1 cellular context compared by ENCODE assay signal in the genomic region with DNA sequence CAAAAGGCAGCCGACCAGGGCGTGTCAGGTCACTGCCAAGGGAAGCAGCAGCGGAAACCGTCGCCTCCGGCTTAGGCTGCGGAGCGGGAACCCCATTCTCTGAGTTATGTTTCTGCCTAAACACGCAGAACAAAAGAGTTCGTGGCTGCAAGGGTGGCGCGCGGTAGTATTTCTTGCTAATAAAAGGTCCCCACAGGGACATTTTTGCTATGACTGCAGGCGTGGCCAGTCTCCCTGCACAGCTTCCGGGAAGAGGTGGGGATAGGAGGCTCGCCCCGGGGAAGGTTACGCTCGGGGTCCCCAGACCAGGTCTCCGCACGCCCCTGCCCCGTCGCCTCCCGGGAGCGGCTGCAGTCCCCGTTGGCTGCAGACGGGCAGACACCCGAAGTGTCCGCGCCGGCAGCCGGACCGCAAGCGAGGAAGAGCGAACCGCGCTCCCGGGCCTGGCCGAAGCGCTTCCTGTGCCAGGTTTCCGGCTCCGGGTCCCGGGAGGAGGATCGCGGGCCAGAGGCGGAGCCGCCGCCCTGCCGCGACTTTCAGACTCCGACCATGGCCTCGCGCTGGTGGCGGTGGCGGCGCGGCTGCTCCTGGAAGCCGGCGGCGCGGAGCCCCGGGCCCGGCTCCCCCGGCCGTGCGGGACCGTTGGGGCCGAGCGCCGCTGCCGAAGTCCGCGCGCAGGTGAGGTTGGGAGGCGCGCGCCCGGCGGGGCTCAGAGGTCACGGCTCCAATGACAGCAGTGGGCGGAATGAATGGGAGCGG.
TF ChIP-seq lines count a peak whose summit lies in the region.

A gene with protein sequence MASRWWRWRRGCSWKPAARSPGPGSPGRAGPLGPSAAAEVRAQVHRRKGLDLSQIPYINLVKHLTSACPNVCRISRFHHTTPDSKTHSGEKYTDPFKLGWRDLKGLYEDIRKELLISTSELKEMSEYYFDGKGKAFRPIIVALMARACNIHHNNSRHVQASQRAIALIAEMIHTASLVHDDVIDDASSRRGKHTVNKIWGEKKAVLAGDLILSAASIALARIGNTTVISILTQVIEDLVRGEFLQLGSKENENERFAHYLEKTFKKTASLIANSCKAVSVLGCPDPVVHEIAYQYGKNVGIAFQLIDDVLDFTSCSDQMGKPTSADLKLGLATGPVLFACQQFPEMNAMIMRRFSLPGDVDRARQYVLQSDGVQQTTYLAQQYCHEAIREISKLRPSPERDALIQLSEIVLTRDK (plus strand): TSS at position 539 of the 759 bp plus-strand sequence. CDS start 11 bp downstream, at position 550.

TF ChIP-seq in HepG2, 621 proteins besides CTCF, POLR2A, EP300 and RAD21 (continued from another document and continues in another):
- no peak for TF ChIP-seq ZNF629 (CRISPR knock-in tag; conservative IDR thresholded peaks at IDR 0.05)
- no peak for TF ChIP-seq PHF5A (CRISPR knock-in tag; IDR thresholded peaks at IDR 0.05; ENCODE audit: low read depth, unreplicated experiment)
- TF ChIP-seq, protein P1, sequence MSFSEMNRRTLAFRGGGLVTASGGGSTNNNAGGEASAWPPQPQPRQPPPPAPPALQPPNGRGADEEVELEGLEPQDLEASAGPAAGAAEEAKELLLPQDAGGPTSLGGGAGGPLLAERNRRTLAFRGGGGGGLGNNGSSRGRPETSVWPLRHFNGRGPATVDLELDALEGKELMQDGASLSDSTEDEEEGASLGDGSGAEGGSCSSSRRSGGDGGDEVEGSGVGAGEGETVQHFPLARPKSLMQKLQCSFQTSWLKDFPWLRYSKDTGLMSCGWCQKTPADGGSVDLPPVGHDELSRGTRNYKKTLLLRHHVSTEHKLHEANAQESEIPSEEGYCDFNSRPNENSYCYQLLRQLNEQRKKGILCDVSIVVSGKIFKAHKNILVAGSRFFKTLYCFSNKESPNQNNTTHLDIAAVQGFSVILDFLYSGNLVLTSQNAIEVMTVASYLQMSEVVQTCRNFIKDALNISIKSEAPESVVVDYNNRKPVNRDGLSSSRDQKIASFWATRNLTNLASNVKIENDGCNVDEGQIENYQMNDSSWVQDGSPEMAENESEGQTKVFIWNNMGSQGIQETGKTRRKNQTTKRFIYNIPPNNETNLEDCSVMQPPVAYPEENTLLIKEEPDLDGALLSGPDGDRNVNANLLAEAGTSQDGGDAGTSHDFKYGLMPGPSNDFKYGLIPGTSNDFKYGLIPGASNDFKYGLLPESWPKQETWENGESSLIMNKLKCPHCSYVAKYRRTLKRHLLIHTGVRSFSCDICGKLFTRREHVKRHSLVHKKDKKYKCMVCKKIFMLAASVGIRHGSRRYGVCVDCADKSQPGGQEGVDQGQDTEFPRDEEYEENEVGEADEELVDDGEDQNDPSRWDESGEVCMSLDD (CRISPR knock-in tag; IDR thresholded peaks at IDR 0.05; ENCODE audit: borderline replicate concordance), result no peak
- no peak for TF ChIP-seq CBX2 (IDR thresholded peaks at IDR 0.05; ENCODE audit: low read depth, low read length)
- TF ChIP-seq CBX2 (CRISPR knock-in tag; IDR thresholded peaks at IDR 0.05; ENCODE audit: low read depth), result no peak
- no peak for TF ChIP-seq BRCA1 (CRISPR knock-in tag; IDR thresholded peaks at IDR 0.05)
- TF ChIP-seq ZNF619 (CRISPR knock-in tag; IDR thresholded peaks at IDR 0.05), result no peak
- TF ChIP-seq, protein P2, sequence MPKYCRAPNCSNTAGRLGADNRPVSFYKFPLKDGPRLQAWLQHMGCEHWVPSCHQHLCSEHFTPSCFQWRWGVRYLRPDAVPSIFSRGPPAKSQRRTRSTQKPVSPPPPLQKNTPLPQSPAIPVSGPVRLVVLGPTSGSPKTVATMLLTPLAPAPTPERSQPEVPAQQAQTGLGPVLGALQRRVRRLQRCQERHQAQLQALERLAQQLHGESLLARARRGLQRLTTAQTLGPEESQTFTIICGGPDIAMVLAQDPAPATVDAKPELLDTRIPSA (CRISPR knock-in tag; IDR thresholded peaks at IDR 0.05; ENCODE audit: borderline replicate concordance), result no peak
- TF ChIP-seq ZNF777 (CRISPR knock-in tag; IDR thresholded peaks at IDR 0.05), result no peak
- no peak for TF ChIP-seq LCORL (IDR thresholded peaks at IDR 0.05)
- no peak for TF ChIP-seq LCORL (CRISPR knock-in tag; IDR thresholded peaks at IDR 0.05)
- peak; percentile 60; the same call in 1 of the 2 replicates for TF ChIP-seq ERF (CRISPR knock-in tag; IDR thresholded peaks at IDR 0.05)
- TF ChIP-seq BHLHE40 (IDR thresholded peaks at IDR 0.05; ENCODE audit: low read length), result peak; percentile 86
- TF ChIP-seq NR2F6 (IDR thresholded peaks at IDR 0.05), result peak; percentile 33; the same call in 1 of the 2 replicates
- TF ChIP-seq NR2F6 (CRISPR knock-in tag; IDR thresholded peaks at IDR 0.05), result peak; percentile 78; the same call in 1 of the 2 replicates
- TF ChIP-seq, protein P3, sequence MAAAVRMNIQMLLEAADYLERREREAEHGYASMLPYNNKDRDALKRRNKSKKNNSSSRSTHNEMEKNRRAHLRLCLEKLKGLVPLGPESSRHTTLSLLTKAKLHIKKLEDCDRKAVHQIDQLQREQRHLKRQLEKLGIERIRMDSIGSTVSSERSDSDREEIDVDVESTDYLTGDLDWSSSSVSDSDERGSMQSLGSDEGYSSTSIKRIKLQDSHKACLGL (CRISPR knock-in tag; IDR thresholded peaks at IDR 0.05), result no peak
- TF ChIP-seq, protein P4, sequence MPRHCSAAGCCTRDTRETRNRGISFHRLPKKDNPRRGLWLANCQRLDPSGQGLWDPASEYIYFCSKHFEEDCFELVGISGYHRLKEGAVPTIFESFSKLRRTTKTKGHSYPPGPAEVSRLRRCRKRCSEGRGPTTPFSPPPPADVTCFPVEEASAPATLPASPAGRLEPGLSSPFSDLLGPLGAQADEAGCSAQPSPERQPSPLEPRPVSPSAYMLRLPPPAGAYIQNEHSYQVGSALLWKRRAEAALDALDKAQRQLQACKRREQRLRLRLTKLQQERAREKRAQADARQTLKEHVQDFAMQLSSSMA (CRISPR knock-in tag; IDR thresholded peaks at IDR 0.05), result no peak
- peak; percentile 19; the same call in 1 of the 2 replicates for TF ChIP-seq NCOA2 (CRISPR knock-in tag; IDR thresholded peaks at IDR 0.05)
- TF ChIP-seq NFIB (CRISPR knock-in tag; IDR thresholded peaks at IDR 0.05; ENCODE audit: borderline replicate concordance), result no peak
- no peak for TF ChIP-seq RXRA (CRISPR knock-in tag; IDR thresholded peaks at IDR 0.05)
- peak; percentile 57; the same call in 1 of the 2 replicates for TF ChIP-seq ETV6 (CRISPR knock-in tag; conservative IDR thresholded peaks at IDR 0.05)
- peak; percentile 7; the same call in 1 of the 2 replicates for TF ChIP-seq ZMYM4 (CRISPR knock-in tag; IDR thresholded peaks at IDR 0.05)
- TF ChIP-seq MED13 (CRISPR knock-in tag; IDR thresholded peaks at IDR 0.05), result no peak
- TF ChIP-seq, protein P5, sequence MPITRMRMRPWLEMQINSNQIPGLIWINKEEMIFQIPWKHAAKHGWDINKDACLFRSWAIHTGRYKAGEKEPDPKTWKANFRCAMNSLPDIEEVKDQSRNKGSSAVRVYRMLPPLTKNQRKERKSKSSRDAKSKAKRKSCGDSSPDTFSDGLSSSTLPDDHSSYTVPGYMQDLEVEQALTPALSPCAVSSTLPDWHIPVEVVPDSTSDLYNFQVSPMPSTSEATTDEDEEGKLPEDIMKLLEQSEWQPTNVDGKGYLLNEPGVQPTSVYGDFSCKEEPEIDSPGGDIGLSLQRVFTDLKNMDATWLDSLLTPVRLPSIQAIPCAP (CRISPR knock-in tag; IDR thresholded peaks at IDR 0.05; ENCODE audit: low read depth), result no peak
- TF ChIP-seq, protein P6, sequence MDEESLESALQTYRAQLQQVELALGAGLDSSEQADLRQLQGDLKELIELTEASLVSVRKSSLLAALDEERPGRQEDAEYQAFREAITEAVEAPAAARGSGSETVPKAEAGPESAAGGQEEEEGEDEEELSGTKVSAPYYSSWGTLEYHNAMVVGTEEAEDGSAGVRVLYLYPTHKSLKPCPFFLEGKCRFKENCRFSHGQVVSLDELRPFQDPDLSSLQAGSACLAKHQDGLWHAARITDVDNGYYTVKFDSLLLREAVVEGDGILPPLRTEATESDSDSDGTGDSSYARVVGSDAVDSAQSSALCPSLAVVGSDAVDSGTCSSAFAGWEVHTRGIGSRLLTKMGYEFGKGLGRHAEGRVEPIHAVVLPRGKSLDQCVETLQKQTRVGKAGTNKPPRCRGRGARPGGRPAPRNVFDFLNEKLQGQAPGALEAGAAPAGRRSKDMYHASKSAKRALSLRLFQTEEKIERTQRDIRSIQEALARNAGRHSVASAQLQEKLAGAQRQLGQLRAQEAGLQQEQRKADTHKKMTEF (CRISPR knock-in tag; IDR thresholded peaks at IDR 0.05), result 0 out of 2 replicates have a peak, but pooled peaks have one; percentile 32
- no peak for TF ChIP-seq FOXP1 (IDR thresholded peaks at IDR 0.05)
- TF ChIP-seq FOXP1 (CRISPR knock-in tag; IDR thresholded peaks at IDR 0.05), result no peak
- peak; percentile 45; the same call in 1 of the 2 replicates for TF ChIP-seq KLF12 (CRISPR knock-in tag; IDR thresholded peaks at IDR 0.05; ENCODE audit: borderline replicate concordance)
- TF ChIP-seq, protein P7, sequence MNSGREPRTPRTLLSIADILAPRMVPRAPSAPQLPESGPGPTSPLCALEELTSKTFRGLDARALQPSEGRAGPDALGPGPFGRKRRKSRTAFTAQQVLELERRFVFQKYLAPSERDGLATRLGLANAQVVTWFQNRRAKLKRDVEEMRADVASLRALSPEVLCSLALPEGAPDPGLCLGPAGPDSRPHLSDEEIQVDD (CRISPR knock-in tag; IDR thresholded peaks at IDR 0.05; ENCODE audit: borderline replicate concordance), result no peak
- peak; percentile 89 for TF ChIP-seq GATAD1 (CRISPR knock-in tag; IDR thresholded peaks at IDR 0.05)
- TF ChIP-seq ZNF451 (CRISPR knock-in tag; IDR thresholded peaks at IDR 0.05), result 0 out of 2 replicates have a peak, but pooled peaks have one; percentile 5
- TF ChIP-seq TBP (CRISPR knock-in tag; IDR thresholded peaks at IDR 0.05), result no peak
- TF ChIP-seq, protein P8, sequence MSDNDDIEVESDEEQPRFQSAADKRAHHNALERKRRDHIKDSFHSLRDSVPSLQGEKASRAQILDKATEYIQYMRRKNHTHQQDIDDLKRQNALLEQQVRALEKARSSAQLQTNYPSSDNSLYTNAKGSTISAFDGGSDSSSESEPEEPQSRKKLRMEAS (IDR thresholded peaks at IDR 0.05), result no peak; the same call in 1 of the 2 replicates
- TF ChIP-seq NFKBIZ (CRISPR knock-in tag; IDR thresholded peaks at IDR 0.05), result no peak
- TF ChIP-seq CREB1 (IDR thresholded peaks at IDR 0.05), result no peak
- no peak for TF ChIP-seq CREB1 (CRISPR knock-in tag; IDR thresholded peaks at IDR 0.05)
- no peak for TF ChIP-seq ZBTB21 (CRISPR knock-in tag; IDR thresholded peaks at IDR 0.05)
- TF ChIP-seq ZNF570 (CRISPR knock-in tag; IDR thresholded peaks at IDR 0.05; ENCODE audit: borderline replicate concordance), result no peak
- no peak for TF ChIP-seq PTBP1 (IDR thresholded peaks at IDR 0.05; ENCODE audit: low read depth, low read length, poor library complexity, severe bottlenecking)
- TF ChIP-seq, protein P9, sequence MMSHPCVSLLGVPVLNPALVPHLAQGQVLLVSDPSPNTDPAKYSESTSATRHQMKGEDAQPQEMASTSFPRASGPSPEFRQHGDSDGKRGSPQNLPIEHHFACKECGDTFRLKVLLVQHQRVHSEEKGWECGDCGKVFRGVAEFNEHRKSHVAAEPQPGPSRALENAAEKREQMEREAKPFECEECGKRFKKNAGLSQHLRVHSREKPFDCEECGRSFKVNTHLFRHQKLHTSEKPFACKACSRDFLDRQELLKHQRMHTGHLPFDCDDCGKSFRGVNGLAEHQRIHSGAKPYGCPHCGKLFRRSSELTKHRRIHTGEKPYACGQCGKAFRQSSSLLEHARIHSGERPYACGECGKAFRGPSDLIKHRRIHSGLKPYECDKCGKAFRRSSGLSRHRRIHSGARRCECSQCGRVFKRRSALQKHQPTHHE (CRISPR knock-in tag; IDR thresholded peaks at IDR 0.05; ENCODE audit: borderline replicate concordance), result no peak
- no peak for TF ChIP-seq DR1 (CRISPR knock-in tag; IDR thresholded peaks at IDR 0.05)
- TF ChIP-seq ZMYM2 (CRISPR knock-in tag; IDR thresholded peaks at IDR 0.05), result no peak
- TF ChIP-seq, protein P10, sequence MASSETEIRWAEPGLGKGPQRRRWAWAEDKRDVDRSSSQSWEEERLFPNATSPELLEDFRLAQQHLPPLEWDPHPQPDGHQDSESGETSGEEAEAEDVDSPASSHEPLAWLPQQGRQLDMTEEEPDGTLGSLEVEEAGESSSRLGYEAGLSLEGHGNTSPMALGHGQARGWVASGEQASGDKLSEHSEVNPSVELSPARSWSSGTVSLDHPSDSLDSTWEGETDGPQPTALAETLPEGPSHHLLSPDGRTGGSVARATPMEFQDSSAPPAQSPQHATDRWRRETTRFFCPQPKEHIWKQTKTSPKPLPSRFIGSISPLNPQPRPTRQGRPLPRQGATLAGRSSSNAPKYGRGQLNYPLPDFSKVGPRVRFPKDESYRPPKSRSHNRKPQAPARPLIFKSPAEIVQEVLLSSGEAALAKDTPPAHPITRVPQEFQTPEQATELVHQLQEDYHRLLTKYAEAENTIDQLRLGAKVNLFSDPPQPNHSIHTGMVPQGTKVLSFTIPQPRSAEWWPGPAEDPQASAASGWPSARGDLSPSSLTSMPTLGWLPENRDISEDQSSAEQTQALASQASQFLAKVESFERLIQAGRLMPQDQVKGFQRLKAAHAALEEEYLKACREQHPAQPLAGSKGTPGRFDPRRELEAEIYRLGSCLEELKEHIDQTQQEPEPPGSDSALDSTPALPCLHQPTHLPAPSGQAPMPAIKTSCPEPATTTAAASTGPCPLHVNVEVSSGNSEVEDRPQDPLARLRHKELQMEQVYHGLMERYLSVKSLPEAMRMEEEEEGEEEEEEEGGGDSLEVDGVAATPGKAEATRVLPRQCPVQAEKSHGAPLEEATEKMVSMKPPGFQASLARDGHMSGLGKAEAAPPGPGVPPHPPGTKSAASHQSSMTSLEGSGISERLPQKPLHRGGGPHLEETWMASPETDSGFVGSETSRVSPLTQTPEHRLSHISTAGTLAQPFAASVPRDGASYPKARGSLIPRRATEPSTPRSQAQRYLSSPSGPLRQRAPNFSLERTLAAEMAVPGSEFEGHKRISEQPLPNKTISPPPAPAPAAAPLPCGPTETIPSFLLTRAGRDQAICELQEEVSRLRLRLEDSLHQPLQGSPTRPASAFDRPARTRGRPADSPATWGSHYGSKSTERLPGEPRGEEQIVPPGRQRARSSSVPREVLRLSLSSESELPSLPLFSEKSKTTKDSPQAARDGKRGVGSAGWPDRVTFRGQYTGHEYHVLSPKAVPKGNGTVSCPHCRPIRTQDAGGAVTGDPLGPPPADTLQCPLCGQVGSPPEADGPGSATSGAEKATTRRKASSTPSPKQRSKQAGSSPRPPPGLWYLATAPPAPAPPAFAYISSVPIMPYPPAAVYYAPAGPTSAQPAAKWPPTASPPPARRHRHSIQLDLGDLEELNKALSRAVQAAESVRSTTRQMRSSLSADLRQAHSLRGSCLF (CRISPR knock-in tag; IDR thresholded peaks at IDR 0.05; ENCODE audit: borderline replicate concordance), result no peak
- peak; percentile 28; the same call in 1 of the 2 replicates for TF ChIP-seq CBX5 (CRISPR knock-in tag; IDR thresholded peaks at IDR 0.05; ENCODE audit: borderline replicate concordance)
- no peak for TF ChIP-seq ZNF383 (CRISPR knock-in tag; IDR thresholded peaks at IDR 0.05; ENCODE audit: borderline replicate concordance)
- no peak for TF ChIP-seq MATR3 (CRISPR knock-in tag; IDR thresholded peaks at IDR 0.05)
- peak; percentile 53; the same call in 1 of the 2 replicates for TF ChIP-seq ZNF552 (CRISPR knock-in tag; IDR thresholded peaks at IDR 0.05; ENCODE audit: borderline replicate concordance)
- TF ChIP-seq, protein P11, sequence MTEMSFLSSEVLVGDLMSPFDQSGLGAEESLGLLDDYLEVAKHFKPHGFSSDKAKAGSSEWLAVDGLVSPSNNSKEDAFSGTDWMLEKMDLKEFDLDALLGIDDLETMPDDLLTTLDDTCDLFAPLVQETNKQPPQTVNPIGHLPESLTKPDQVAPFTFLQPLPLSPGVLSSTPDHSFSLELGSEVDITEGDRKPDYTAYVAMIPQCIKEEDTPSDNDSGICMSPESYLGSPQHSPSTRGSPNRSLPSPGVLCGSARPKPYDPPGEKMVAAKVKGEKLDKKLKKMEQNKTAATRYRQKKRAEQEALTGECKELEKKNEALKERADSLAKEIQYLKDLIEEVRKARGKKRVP (CRISPR knock-in tag; IDR thresholded peaks at IDR 0.05), result no peak
- no peak for TF ChIP-seq ZNF101 (CRISPR knock-in tag; IDR thresholded peaks at IDR 0.05; ENCODE audit: borderline replicate concordance, low read depth)
